ENCODE assay signal across 20 cellular contexts in genomic region chr6:148491638-148492210, GRCh38.
DNase-seq lines count a peak whose midpoint lies in the region; ATAC-seq and TF ChIP-seq lines count a peak whose summit lies in the region.
"Had no signal": no experiment of that assay in that cellular context is flagged by ENCODE, and none has a peak within 500 bp of the region (broad histone marks: within the 10 kb centered on the region; RNA-seq: fewer than 3 reads in every experiment).

No MANE protein-coding gene starts in this region.

- H3K79me1 ChIP-seq in IMR-90 (ENCODE audit: low read depth in 1 of 2, low read length in 2 of 2) (peaks cover 13 to 21% of the 10 kb centered on the region in 2 experiments), mesenchymal stem cell (replicated peaks; ENCODE audit: low read length, poor library complexity, severe bottlenecking) (no peaks in the 10 kb centered on the region)

- H3K4me3 ChIP-seq in IMR-90 (ENCODE audit: insufficient read depth, low read depth, low read length): no peak overlapping the region
- no peak overlapping the region for H3K4me3 ChIP-seq in mesenchymal stem cell (ENCODE audit: insufficient read depth in 1 of 2, low read depth in 1 of 2, low read length in 2 of 2)
- H3K4me3 ChIP-seq in thyroid gland (replicated peaks in 1 of 3): no peak overlapping the region
- H3K4me3 ChIP-seq: BLaER1 treated with 17β-estradiol and CSF1 and Interleukin-3, amounts not matched to agents 10 nM and 100 nM had no signal

- in situ Hi-C loops in IMR-90 (cut with MboI; ENCODE audit: low sequenced_read_pairs): no loop called here

- H2BK15ac ChIP-seq in IMR-90 (ENCODE audit: low read depth, low read length) (no peak overlapping the region), mesenchymal stem cell (ENCODE audit: low read depth, poor library complexity, severe bottlenecking) (no peak overlapping the region)

- no peak overlapping the region for H3K27ac ChIP-seq in IMR-90 (ENCODE audit: insufficient read depth, low read length)
- H3K27ac ChIP-seq in mesenchymal stem cell (ENCODE audit: low read length, poor library complexity, severe bottlenecking): no peak overlapping the region
- peak overlapping the region; percentile 21 to 36 (median 32) for H3K27ac ChIP-seq in thyroid gland
- H3K27ac ChIP-seq: BLaER1 treated with 17β-estradiol and CSF1 and Interleukin-3, amounts not matched to agents 10 nM and 100 nM had no signal

- peak; percentile 53 for ATAC-seq in IMR-90 (ENCODE audit: low read depth)
- no peak for ATAC-seq in GM18498 (IDR thresholded peaks at IDR 0.05; ENCODE audit: unreplicated experiment)
- ATAC-seq in HG02884 (IDR thresholded peaks at IDR 0.05; ENCODE audit: unreplicated experiment): no peak

- H3K4me3 Mint-ChIP-seq in chondrocyte (ENCODE audit: unreplicated experiment): no peak overlapping the region

- H3K23ac ChIP-seq in IMR-90 (ENCODE audit: low read depth, low read length): no peak overlapping the region
- H3K23ac ChIP-seq in mesenchymal stem cell (ENCODE audit: low read length in 2 of 2): no peak overlapping the region

- no peak overlapping the region for H4K5ac ChIP-seq in IMR-90 (ENCODE audit: low read depth, low read length)

- no peak overlapping the region for H2BK5ac ChIP-seq in IMR-90 (ENCODE audit: low read depth, low read length, poor library complexity, severe bottlenecking)
- H2BK5ac ChIP-seq in mesenchymal stem cell (ENCODE audit: low read depth, low read length, poor library complexity, severe bottlenecking): no peak overlapping the region

- H3K4me1 ChIP-seq in IMR-90 (ENCODE audit: control insufficient read depth, insufficient read depth, low read length) (peaks cover 4% of the 10 kb centered on the region; the same call in 1 of the 2 replicates), mesenchymal stem cell (ENCODE audit: control insufficient read depth, insufficient read depth, low read depth, low read length) (no peaks in the 10 kb centered on the region), thyroid gland (peaks cover 2 to 14% of the 10 kb centered on the region in 2 donors)

- CTCF ChIA-PET in IMR-90 (lab: Yijun Ruan, JAX): no interaction called here

- no peak overlapping the region for H2AK9ac ChIP-seq in IMR-90 (replicated peaks; ENCODE audit: low read depth, low read length, poor library complexity)

- H3K4ac ChIP-seq in IMR-90 (ENCODE audit: low read depth, low read length) (no peak overlapping the region), mesenchymal stem cell (ENCODE audit: low read depth in 1 of 2, low read length in 2 of 2) (no peak overlapping the region)

- H2AFZ ChIP-seq in IMR-90 (replicated peaks; ENCODE audit: low read length, poor library complexity): no peak overlapping the region
- no peak overlapping the region for H2AFZ ChIP-seq in mesenchymal stem cell (ENCODE audit: low read depth, low read length)

- no peak overlapping the region for H2BK12ac ChIP-seq in mesenchymal stem cell (ENCODE audit: low read length in 2 of 2)

- no peaks in the 10 kb centered on the region for H3K9me3 Mint-ChIP-seq in chondrocyte (ENCODE audit: low read depth)

- TF ChIP-seq POLR2A in IMR-90 (IDR thresholded peaks at IDR 0.05; ENCODE audit: low read depth, low read length) (no peak), thyroid gland (IDR thresholded peaks at IDR 0.05) (no peak)

- intact Hi-C loops in IMR-90 (cut with micrococcal nuclease) (no loop called here), thyroid gland (cut with DNase I) (no loop called here)

- no peaks in the 10 kb centered on the region for H3K27me3 Mint-ChIP-seq in chondrocyte (ENCODE audit: low read depth)

- peak; percentile 57 for DNase-seq in IMR-90
- no peak for DNase-seq in chondrocyte (ENCODE audit: low spot score)
- DNase-seq in mesenchymal stem cell: no peak
- DNase-seq in thyroid gland: no peak
- DNase-seq in NCI-H146 treated with DMSO at 0.1 percent for 48 hours (lab: John Stamatoyannopoulos, UW; ENCODE audit: unreplicated experiment): no peak
- DNase-seq: activated CD4-positive, alpha-beta T cell treated with anti-CD3 and anti-CD28 coated beads for 4 hours; activated CD8-positive, alpha-beta memory T cell treated with anti-CD3 and anti-CD28 coated beads, Interleukin-2, amount 50 U/mL, for 4 hours; activated gamma-delta T cell treated with Interleukin-2 at 50 U/mL for 16 hours; aorta; cortex of kidney; DMS 273 treated with DMSO at 0.1 percent for 48 hours; erythroblast; hypothalamus; kidney glomerular epithelial cell; midbrain; NCI-H1417 treated with DMSO at 0.1 percent for 48 hours; stimulated activated CD4-positive, alpha-beta T cell treated with anti-CD3 and anti-CD28 coated beads, Interleukin-2, amount 100 ng/mL, for 48 hours had no signal

- H2BK120ac ChIP-seq in IMR-90 (ENCODE audit: low read depth, low read length) (no peak overlapping the region), mesenchymal stem cell (ENCODE audit: low read depth, low read length) (no peak overlapping the region)

- no peaks in the 10 kb centered on the region for H3K9me1 ChIP-seq in IMR-90 (ENCODE audit: insufficient read depth, low read length)

- WGBS in IMR-90 (ENCODE audit: extremely low coverage in 2 of 2, insufficient read length in 1 of 2), 2 experiments: no CpG with 5 or more reads among the region's 6 CpGs
- WGBS in mesenchymal stem cell: 86% methylated on average over 6 of the region's 6 CpGs
- 72 to 81% methylated on average over 6 of the region's 6 CpGs for WGBS in thyroid gland, 2 donors

- H3K27me3 ChIP-seq in IMR-90 (ENCODE audit: control insufficient read depth, insufficient read depth, low read length) (no peaks in the 10 kb centered on the region), mesenchymal stem cell (ENCODE audit: control insufficient read depth in 1 of 2, insufficient read depth in 1 of 2, low read length in 2 of 2) (no peaks in the 10 kb centered on the region), thyroid gland (no peaks in the 10 kb centered on the region)
- H3K27me3 ChIP-seq: BLaER1 treated with 17β-estradiol and CSF1 and Interleukin-3, amounts not matched to agents 10 nM and 100 nM had no signal

- no peak overlapping the region for H3K18ac ChIP-seq in IMR-90 (ENCODE audit: low read depth, low read length)
- H3K18ac ChIP-seq in mesenchymal stem cell (ENCODE audit: low read depth in 1 of 2, low read length in 2 of 2): no peak overlapping the region

- no peak overlapping the region for H3K14ac ChIP-seq in IMR-90 (replicated peaks; ENCODE audit: low read depth, low read length)
- H3K14ac ChIP-seq in mesenchymal stem cell (ENCODE audit: low read length in 2 of 2): no peak overlapping the region

- H2AK5ac ChIP-seq in IMR-90 (ENCODE audit: low read depth, low read length) (no peak overlapping the region), mesenchymal stem cell (ENCODE audit: low read length, severe bottlenecking) (no peak overlapping the region)

- BruUV-seq in IMR-90 (replicated peaks; lab: Mats Ljungman, UMichigan): TSS peak; percentile 7

- H4K8ac ChIP-seq in IMR-90 (ENCODE audit: low read depth in 2 of 2, low read length in 2 of 2) (no peak overlapping the region), mesenchymal stem cell (ENCODE audit: low read length) (no peak overlapping the region)

- H4K20me1 ChIP-seq in IMR-90 (ENCODE audit: insufficient read depth, low read length): no peaks in the 10 kb centered on the region
- H4K20me1 ChIP-seq: BLaER1 treated with 17β-estradiol and CSF1 and Interleukin-3, amounts not matched to agents 10 nM and 100 nM had no signal

- POLR2A ChIA-PET in IMR-90 (lab: Charles Lee; ENCODE audit: unreplicated experiment): no interaction called here

- peaks cover 14% of the 10 kb centered on the region for H3K4me1 Mint-ChIP-seq in chondrocyte (ENCODE audit: low read depth)

- no peak overlapping the region for H2BK20ac ChIP-seq in IMR-90 (ENCODE audit: low read depth, low read length)

- peaks cover 28% of the 10 kb centered on the region for H3K36me3 Mint-ChIP-seq in chondrocyte (ENCODE audit: low read depth)

- TF ChIP-seq RAD21 in IMR-90 (IDR thresholded peaks at IDR 0.05; ENCODE audit: low read length): no peak

- no peak overlapping the region for H3K56ac ChIP-seq in IMR-90 (ENCODE audit: extremely low read depth, insufficient read depth, low read length)

- H3K36me3 ChIP-seq in IMR-90 (ENCODE audit: control insufficient read depth, insufficient read depth, low read length) (peaks cover 8% of the 10 kb centered on the region), mesenchymal stem cell (ENCODE audit: control insufficient read depth in 1 of 2, insufficient read depth in 2 of 2, low read depth in 1 of 2, low read length in 2 of 2) (peaks cover 0 to 37% of the 10 kb centered on the region in 2 experiments), thyroid gland (peaks cover 10 to 11% of the 10 kb centered on the region in 2 donors)

- peak overlapping the region; percentile 76 for H3K27ac Mint-ChIP-seq in chondrocyte (ENCODE audit: unreplicated experiment)

- TF ChIP-seq CTCF in IMR-90 (conservative IDR thresholded peaks at IDR 0.05; ENCODE audit: low read depth, low read length) (no peak), chondrocyte (IDR thresholded peaks at IDR 0.05) (no peak), thyroid gland (IDR thresholded peaks at IDR 0.05) (no peak)

- no peak overlapping the region for H4K91ac ChIP-seq in IMR-90 (ENCODE audit: insufficient read depth, low read depth, low read length)
- H4K91ac ChIP-seq in mesenchymal stem cell (ENCODE audit: low read length): no peak overlapping the region

- H3K4me2 ChIP-seq in IMR-90 (ENCODE audit: low read depth, low read length) (no peak overlapping the region), mesenchymal stem cell (ENCODE audit: low read length, poor library complexity, severe bottlenecking) (no peak overlapping the region)
- H3K4me2 ChIP-seq: BLaER1 treated with 17β-estradiol and CSF1 and Interleukin-3, amounts not matched to agents 10 nM and 100 nM had no signal

- dilution Hi-C loops in IMR-90 (cut with HindIII; ENCODE audit: low sequenced_read_pairs, unreplicated experiment): no loop called here

- H3K9me3 ChIP-seq in IMR-90 (ENCODE audit: control insufficient read depth, insufficient read depth, low read length) (no peaks in the 10 kb centered on the region), mesenchymal stem cell (ENCODE audit: control insufficient read depth, low read length) (no peaks in the 10 kb centered on the region), thyroid gland (no peaks in the 10 kb centered on the region)

- H3K9ac ChIP-seq in IMR-90 (ENCODE audit: low read depth, low read length): no peak overlapping the region
- H3K9ac ChIP-seq in mesenchymal stem cell (ENCODE audit: low read length): peak overlapping the region; percentile 72
- H3K9ac ChIP-seq: BLaER1 treated with 17β-estradiol and CSF1 and Interleukin-3, amounts not matched to agents 10 nM and 100 nM had no signal

TF ChIP-seq in IMR-90, 13 proteins besides CTCF, POLR2A, EP300 and RAD21:
- TF ChIP-seq BHLHE40 (IDR thresholded peaks at IDR 0.05; ENCODE audit: low read depth, low read length) (no peak), CEBPB (IDR thresholded peaks at IDR 0.05; ENCODE audit: low read depth, low read length) (0 out of 2 replicates have a peak, but pooled peaks have one; percentile 40)

Comparison
In these comparisons a context has a peak if more than half of its experiments do, and no peak if none do; other contexts are left out.
1. H3K27ac ChIP-seq: peak in thyroid gland (3 of 3); none in IMR-90 (single experiment) and mesenchymal stem cell (single experiment).